22 cellular contexts compared by ENCODE assay signal in genomic region chr4:155805016-155805415, GRCh38. TPM values are rescaled to one million over a fixed set of nuclear protein-coding genes. Genes with fewer than 3 reads are reported as not detected.
DNase-seq lines count a peak whose midpoint lies in the region; ATAC-seq, FAIRE-seq and TF ChIP-seq lines count a peak whose summit lies in the region.
"Had no signal": no experiment of that assay in that cellular context is flagged by ENCODE, and none has a peak within 500 bp of the region (broad histone marks: within the 10 kb centered on the region; RNA-seq: fewer than 3 reads in every experiment).

No MANE protein-coding gene starts in this region.

- no peak for TF ChIP-seq EP300 in transverse colon (IDR thresholded peaks at IDR 0.05; ENCODE audit: low read depth)

- H2AFZ ChIP-seq in Karpas-422 (ENCODE audit: low read length) (peak overlapping the region; percentile 54), mesenchymal stem cell (ENCODE audit: low read depth, low read length) (no peak overlapping the region)

- in situ Hi-C loops in transverse colon (cut with MboI; ENCODE audit: low pct_ligation_motif_present in 1 of 4, low pct_unique_long_range_greater_than_20kb in 1 of 4, low sequenced_read_pairs in 3 of 4), result loop anchor here in 1 of 4 donors (10.0 kb wide), 1 partner anchor 150 kb away; the partner anchor contains the start of gene CTSO

- H2BK120ac ChIP-seq in mesenchymal stem cell (ENCODE audit: low read depth, low read length), result no peak overlapping the region

- H4K20me1 ChIP-seq in Karpas-422 (ENCODE audit: insufficient read depth, low read depth, low read length), result no peaks in the 10 kb centered on the region
- H4K20me1 ChIP-seq: BLaER1 treated with 17β-estradiol and CSF1 and Interleukin-3, amounts not matched to agents 10 nM and 100 nM had no signal

- H3K23ac ChIP-seq in mesenchymal stem cell (ENCODE audit: low read length in 2 of 2), result no peak overlapping the region

- FAIRE-seq in bronchial epithelial cell (lab: Jason Lieb, UNC), result no peak
- FAIRE-seq: colon, GM12878, RCC 7860, TTC549 had no signal

- H3K4me2 ChIP-seq in Karpas-422 (ENCODE audit: low read depth, low read length, poor library complexity, severe bottlenecking) (no peak overlapping the region), mesenchymal stem cell (ENCODE audit: low read length, poor library complexity, severe bottlenecking) (no peak overlapping the region)
- H3K4me2 ChIP-seq: BLaER1 treated with 17β-estradiol and CSF1 and Interleukin-3, amounts not matched to agents 10 nM and 100 nM had no signal

- H2AK5ac ChIP-seq in mesenchymal stem cell (ENCODE audit: low read length, severe bottlenecking), result no peak overlapping the region

- H4K91ac ChIP-seq in mesenchymal stem cell (ENCODE audit: low read length), result no peak overlapping the region

- H3K36me3 ChIP-seq in Karpas-422 (ENCODE audit: insufficient read depth, low read length) (no peaks in the 10 kb centered on the region), bronchial epithelial cell (ENCODE audit: control insufficient read depth, insufficient read depth, low read length) (no peaks in the 10 kb centered on the region), mesenchymal stem cell (ENCODE audit: control insufficient read depth in 1 of 2, insufficient read depth in 2 of 2, low read depth in 1 of 2, low read length in 2 of 2) (peaks cover 4 to 10% of the 10 kb centered on the region in 2 experiments), transverse colon (no peaks in the 10 kb centered on the region), prostate gland (no peaks in the 10 kb centered on the region)
- H3K36me3 ChIP-seq: adrenal gland; BLaER1 treated with 17β-estradiol and CSF1 and Interleukin-3, amounts not matched to agents 10 nM and 100 nM; MG63 had no signal

- H3K9me2 ChIP-seq in Karpas-422 (replicated peaks; ENCODE audit: insufficient read depth, low read length), result no peaks in the 10 kb centered on the region

- no peaks in the 10 kb centered on the region for H3K9me3 ChIP-seq in Karpas-422 (ENCODE audit: low read length)
- H3K9me3 ChIP-seq in mesenchymal stem cell (ENCODE audit: control insufficient read depth, low read length), result no peaks in the 10 kb centered on the region
- no peaks in the 10 kb centered on the region for H3K9me3 ChIP-seq in transverse colon
- no peaks in the 10 kb centered on the region for H3K9me3 ChIP-seq in prostate gland
- H3K9me3 ChIP-seq: adrenal gland; BLaER1 treated with 17β-estradiol and CSF1 and Interleukin-3, amounts not matched to agents 10 nM and 100 nM; MG63 had no signal

- no peaks in the 10 kb centered on the region for H3K79me1 ChIP-seq in mesenchymal stem cell (replicated peaks; ENCODE audit: low read length, poor library complexity, severe bottlenecking)

- H4K8ac ChIP-seq in mesenchymal stem cell (ENCODE audit: low read length), result no peak overlapping the region

- no peaks in the 10 kb centered on the region for H3K79me2 ChIP-seq in Karpas-422 (ENCODE audit: low read length)

- H3K14ac ChIP-seq in mesenchymal stem cell (ENCODE audit: low read length in 2 of 2), result no peak overlapping the region

- H3K27me3 ChIP-seq in Karpas-422 (ENCODE audit: low read length), result no peaks in the 10 kb centered on the region
- no peaks in the 10 kb centered on the region for H3K27me3 ChIP-seq in bronchial epithelial cell (ENCODE audit: control insufficient read depth, insufficient read depth, low read length)
- H3K27me3 ChIP-seq in mesenchymal stem cell (ENCODE audit: control insufficient read depth in 1 of 2, insufficient read depth in 1 of 2, low read length in 2 of 2), result no peaks in the 10 kb centered on the region
- H3K27me3 ChIP-seq in transverse colon, result no peaks in the 10 kb centered on the region
- H3K27me3 ChIP-seq in prostate gland (replicated peaks; ENCODE audit: insufficient read depth), result no peaks in the 10 kb centered on the region
- H3K27me3 ChIP-seq: adrenal gland; BLaER1 treated with 17β-estradiol and CSF1 and Interleukin-3, amounts not matched to agents 10 nM and 100 nM; MG63 had no signal

- no peak for TF ChIP-seq CTCF in bronchial epithelial cell (IDR thresholded peaks at IDR 0.05; ENCODE audit: insufficient read depth, low read length, severe bottlenecking)
- TF ChIP-seq CTCF in transverse colon (IDR thresholded peaks at IDR 0.05), result no peak
- no peak for TF ChIP-seq CTCF in prostate gland (IDR thresholded peaks at IDR 0.05)

- H3K4me1 ChIP-seq in Karpas-422 (ENCODE audit: low read length) (peaks cover 64% of the 10 kb centered on the region), mesenchymal stem cell (ENCODE audit: control insufficient read depth, insufficient read depth, low read depth, low read length) (peaks cover 1% of the 10 kb centered on the region), transverse colon (peaks cover 3 to 20% (median 8%) of the 10 kb centered on the region in 4 donors), prostate gland (replicated peaks) (no peaks in the 10 kb centered on the region)
- H3K4me1 ChIP-seq: adrenal gland; BLaER1 treated with 17β-estradiol and CSF1 and Interleukin-3, amounts not matched to agents 10 nM and 100 nM had no signal

- TF ChIP-seq POLR2A in transverse colon (IDR thresholded peaks at IDR 0.05), result no peak
- no peak for TF ChIP-seq POLR2A in prostate gland (IDR thresholded peaks at IDR 0.05)

- intact Hi-C loops in transverse colon (cut with DNase I; ENCODE audit: low total_unique reads) (no loop called here), prostate gland (cut with DNase I) (no loop called here)

- H3K9ac ChIP-seq in Karpas-422 (ENCODE audit: low read length) (no peak overlapping the region), mesenchymal stem cell (ENCODE audit: low read length) (no peak overlapping the region)
- H3K9ac ChIP-seq: BLaER1 treated with 17β-estradiol and CSF1 and Interleukin-3, amounts not matched to agents 10 nM and 100 nM had no signal

- no peak overlapping the region for H2BK15ac ChIP-seq in mesenchymal stem cell (ENCODE audit: low read depth, poor library complexity, severe bottlenecking)

- H3K4me3 ChIP-seq in Karpas-422 (ENCODE audit: low read length) (no peak overlapping the region), bronchial epithelial cell (ENCODE audit: low read depth, low read length) (no peak overlapping the region), mesenchymal stem cell (ENCODE audit: insufficient read depth in 1 of 2, low read depth in 1 of 2, low read length in 2 of 2) (no peak overlapping the region), transverse colon (no peak overlapping the region), prostate gland (no peak overlapping the region)
- H3K4me3 ChIP-seq: adrenal gland; BLaER1 treated with 17β-estradiol and CSF1 and Interleukin-3, amounts not matched to agents 10 nM and 100 nM; GM12878; MG63 had no signal

- H3K27ac ChIP-seq in Karpas-422 (ENCODE audit: low read length) (no peak overlapping the region), mesenchymal stem cell (ENCODE audit: low read length, poor library complexity, severe bottlenecking) (peak overlapping the region; percentile 19), transverse colon (peak overlapping the region in 3 of 4 donors; percentile 45 to 62 (median 57)), prostate gland (no peak overlapping the region)
- H3K27ac ChIP-seq: adrenal gland; BLaER1 treated with 17β-estradiol and CSF1 and Interleukin-3, amounts not matched to agents 10 nM and 100 nM had no signal

- H3K4ac ChIP-seq in mesenchymal stem cell (ENCODE audit: low read depth in 1 of 2, low read length in 2 of 2), result no peak overlapping the region

- no peak overlapping the region for H3K18ac ChIP-seq in mesenchymal stem cell (ENCODE audit: low read depth in 1 of 2, low read length in 2 of 2)

- DNase-seq in Karpas-422, result no peak
- peak; percentile 30 for DNase-seq in bronchial epithelial cell (ENCODE audit: low read depth)
- DNase-seq in mesenchymal stem cell, result peak; percentile 37
- DNase-seq in transverse colon, result no peak
- no peak for DNase-seq in NCI-H2196 (lab: John Stamatoyannopoulos, UW; ENCODE audit: unreplicated experiment)
- no peak for DNase-seq in prostate gland (ENCODE audit: low spot score)
- DNase-seq: activated CD4-positive, alpha-beta T cell treated with anti-CD3 and anti-CD28 coated beads for 4 hours; activated effector memory CD4-positive, alpha-beta T cell treated with Interleukin-2 at 50 U/mL for 16 hours; adrenal gland; GF-D8; left ventricle myocardium superior; MG63; NCI-H446; nucleus accumbens; stimulated activated CD4-positive, alpha-beta T cell treated with anti-CD3 and anti-CD28 coated beads, Interleukin-4, amount 100 ng/mL, for 24 hours; SW 1271 had no signal

- no peak for ATAC-seq in GM19397 (IDR thresholded peaks at IDR 0.05; ENCODE audit: unreplicated experiment)
- ATAC-seq: GM12878, left ventricle myocardium superior had no signal

- WGBS in mesenchymal stem cell, result no CpG with 5 or more reads among the region's 1 CpG
- 86 to 100% methylated on average over 1 of the region's 1 CpG for WGBS in transverse colon (ENCODE audit: low coverage in 1 of 2), 2 donors
- 90% methylated on average over 1 of the region's 1 CpG for WGBS in prostate gland

- H2BK12ac ChIP-seq in mesenchymal stem cell (ENCODE audit: low read length in 2 of 2), result no peak overlapping the region

- no peak overlapping the region for H2BK5ac ChIP-seq in mesenchymal stem cell (ENCODE audit: low read depth, low read length, poor library complexity, severe bottlenecking)

RNA-seq across cellular contexts. Expression of gene GUCY1B1, which starts 46.2 kb away (rescaled TPM):
- 0.47 and 3.2 TPM in 2 replicates for total RNA-seq in Karpas-422 (2014; rRNA removed; shearing (Covaris generic); ENCODE audit: low replicate concordance)
- total RNA-seq in bronchial epithelial cell, result 2.1 and 4.6 TPM in 2 replicates
- polyA plus RNA-seq in mesenchymal stem cell (2013, experiment 1 of 2), result 6.1 TPM
- polyA plus RNA-seq in mesenchymal stem cell (2013, experiment 2 of 2), result 6.1 TPM
- 10 to 100 TPM in 2 of 4 donors, 1 to 10 TPM in 2; 6.0 to 20.3 (median 10.6) TPM for total RNA-seq in transverse colon
- 10 to 100 TPM in 1 of 2 donors, 1 to 10 TPM in 1; 5.6 to 12.6 TPM for total RNA-seq in prostate gland

Comparison
In these comparisons a context has a peak if more than half of its experiments do, and no peak if none do; other contexts are left out.
1. DNase-seq: peak in bronchial epithelial cell (single experiment) and mesenchymal stem cell (single experiment); none in Karpas-422 (single experiment), transverse colon (single experiment), NCI-H2196 (single experiment) and prostate gland (single experiment).
2. H3K27ac ChIP-seq: peak in mesenchymal stem cell (single experiment) and transverse colon (3 of 4); none in Karpas-422 (single experiment) and prostate gland (0 of 2).